8 cellular contexts compared by ENCODE assay signal in the genomic region with DNA sequence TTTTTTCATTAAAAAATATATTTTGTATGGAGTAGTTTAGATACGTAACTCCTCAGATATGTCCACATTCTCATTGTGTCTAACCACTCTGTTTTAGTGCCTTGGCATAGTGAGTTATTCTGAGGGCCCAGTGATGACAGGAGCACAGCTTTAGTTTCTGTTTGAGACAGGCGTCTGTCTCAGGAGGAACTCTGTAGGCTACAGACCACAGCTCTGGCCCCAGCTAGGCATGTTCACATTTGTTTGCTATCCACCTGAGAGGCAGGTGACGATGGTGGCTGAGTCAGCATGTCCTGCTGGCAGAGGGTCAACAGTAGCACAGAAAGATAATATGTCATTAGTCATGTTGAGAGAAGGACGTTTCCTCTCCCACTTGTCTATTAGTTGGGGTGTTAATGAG. TPM values are rescaled to one million over a fixed set of nuclear protein-coding genes. Genes with fewer than 3 reads are reported as not detected.
A peak's percentile ranks its signal among the peaks of the same experiment; 100 is the strongest.
DNase-seq lines count a peak whose midpoint lies in the region; ATAC-seq and TF ChIP-seq lines count a peak whose summit lies in the region.

No MANE protein-coding gene starts in this region.

- no peaks in the 10 kb centered on the region for H3K9me3 Mint-ChIP-seq in osteocyte (ENCODE audit: unreplicated experiment)

- H3K27ac Mint-ChIP-seq in osteocyte (ENCODE audit: unreplicated experiment): no peak overlapping the region

- no peak overlapping the region for H3K4me3 Mint-ChIP-seq in osteocyte (ENCODE audit: unreplicated experiment)

- H3K4me1 Mint-ChIP-seq in osteocyte (ENCODE audit: unreplicated experiment): peaks cover 15% of the 10 kb centered on the region

- no peak for TF ChIP-seq CTCF in GM10266 (IDR thresholded peaks at IDR 0.05; ENCODE audit: control insufficient read depth, insufficient read depth, low read depth, missing control alignments)
- TF ChIP-seq CTCF in osteocyte (IDR thresholded peaks at IDR 0.05): no peak

- DNase-seq in NCI-H345 (lab: John Stamatoyannopoulos, UW): peak; percentile 70
- peak; percentile 62 for DNase-seq in iPS-NIHi7 (ENCODE audit: extremely low spot score)
- DNase-seq in GM10266 (ENCODE audit: extremely low spot score): no peak
- DNase-seq in putamen (ENCODE audit: low spot score): no peak
- DNase-seq in osteocyte (ENCODE audit: extremely low spot score, unreplicated experiment): no peak
- no peak for DNase-seq in activated CD4-positive, alpha-beta T cell treated with anti-CD3 and anti-CD28 coated beads, Interleukin-2, amount 50 U/mL, for 48 hours

- ATAC-seq in GM18909 (IDR thresholded peaks at IDR 0.05; ENCODE audit: poor library complexity, unreplicated experiment): peak; percentile 92
- peak; percentile 81 for ATAC-seq in HG02852 (IDR thresholded peaks at IDR 0.05; ENCODE audit: unreplicated experiment)

- no peaks in the 10 kb centered on the region for H3K27me3 Mint-ChIP-seq in osteocyte (ENCODE audit: unreplicated experiment)

- H3K36me3 Mint-ChIP-seq in osteocyte (ENCODE audit: unreplicated experiment): no peaks in the 10 kb centered on the region

RNA-seq across cellular contexts. Expression of a gene that starts 16.3 kb away (rescaled TPM):
- total RNA-seq in osteocyte: 7.4 and 7.6 TPM in 2 replicates

Comparison
In these comparisons a context has a peak if more than half of its experiments do, and no peak if none do; other contexts are left out.
1. DNase-seq: peak in NCI-H345 (single experiment) and iPS-NIHi7 (single experiment); none in GM10266 (single experiment), putamen (single experiment), osteocyte (single experiment) and activated CD4-positive, alpha-beta T cell treated with anti-CD3 and anti-CD28 coated beads, Interleukin-2, amount 50 U/mL, for 48 hours (0 of 2).